In the genomic region with DNA sequence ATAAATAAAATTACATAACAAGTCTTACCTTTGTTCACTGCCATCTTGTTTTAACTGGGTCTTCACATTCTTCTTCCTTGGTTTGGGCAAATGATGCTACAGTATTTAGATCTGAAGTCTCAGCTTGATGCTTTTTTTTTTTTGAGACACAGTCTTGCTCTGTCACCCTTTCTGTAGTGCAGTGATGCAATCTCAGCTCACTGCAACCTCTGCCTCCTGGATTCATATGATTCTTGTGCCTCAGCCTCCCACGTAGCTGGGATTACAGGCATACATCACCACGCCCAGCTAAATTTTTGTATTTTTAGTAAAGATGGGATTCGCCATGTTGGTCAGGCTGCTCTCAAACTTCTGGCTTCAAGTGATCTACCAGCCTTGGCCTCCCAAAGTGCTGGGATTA, we compare ENCODE assay signal across 1 cellular context.
A peak's percentile ranks its signal among the peaks of the same experiment; 100 is the strongest.
TF ChIP-seq lines count a peak whose summit lies in the region.

No MANE protein-coding gene starts in this region.

TF ChIP-seq in HepG2, 621 proteins besides CTCF, POLR2A, EP300 and RAD21 (continued from another document):
- TF ChIP-seq PHF5A (CRISPR knock-in tag; IDR thresholded peaks at IDR 0.05; ENCODE audit: low read depth, unreplicated experiment) (no peak), CEBPG (CRISPR knock-in tag; IDR thresholded peaks at IDR 0.05) (peak; percentile 43), NKX3-1 (CRISPR knock-in tag; IDR thresholded peaks at IDR 0.05) (no peak)
